6 cellular contexts compared by ENCODE assay signal in the genomic region with DNA sequence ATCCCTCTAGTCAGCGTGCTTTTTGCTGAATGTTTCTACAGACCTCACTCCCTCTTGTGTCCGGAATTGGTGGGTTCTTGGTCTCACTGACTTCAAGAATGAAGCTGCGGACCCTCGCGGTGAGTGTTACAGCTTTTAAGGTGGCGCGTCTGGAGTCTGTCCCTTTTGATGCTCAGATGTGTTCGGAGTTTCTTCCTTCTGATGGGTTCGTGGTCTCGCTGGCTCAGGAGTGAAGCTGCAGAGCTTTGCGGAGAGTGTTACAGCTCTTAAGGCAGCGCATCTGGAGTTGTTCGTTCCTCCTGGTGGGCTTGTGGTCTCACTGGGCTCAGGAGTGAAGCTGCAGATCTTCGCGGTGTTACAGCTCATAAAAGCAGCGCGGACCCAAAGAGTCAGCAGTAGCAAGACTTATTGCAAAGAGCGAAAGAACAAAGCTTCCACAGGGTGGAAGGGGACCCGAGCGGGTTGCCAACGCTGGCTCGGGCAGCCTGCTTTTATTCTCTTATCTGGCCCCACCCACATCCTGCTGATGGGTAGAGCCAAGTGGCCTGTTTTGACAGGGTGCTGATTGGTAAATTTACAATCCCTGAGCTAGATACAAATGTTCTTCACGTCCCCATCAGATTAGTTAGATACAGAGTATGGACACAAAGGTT. TPM values are rescaled to one million over a fixed set of nuclear protein-coding genes. Genes with fewer than 3 reads are reported as not detected.
"Had no signal": no experiment of that assay in that cellular context is flagged by ENCODE, and none has a peak within 500 bp of the region (broad histone marks: within the 10 kb centered on the region; RNA-seq: fewer than 3 reads in every experiment).

No MANE protein-coding gene starts in this region.

RNA-seq across cellular contexts. Expression of a gene that starts 8.5 kb away (rescaled TPM):
- polyA plus RNA-seq: fibroblast of lung, foreskin keratinocyte had no signal

RNA-seq across cellular contexts. Expression of a gene that starts 48.5 kb away (rescaled TPM):
- total RNA-seq: ascending aorta, fibroblast of lung, neural crest cell, osteoblast, skeletal muscle tissue had no signal
- polyA plus RNA-seq: fibroblast of lung had no signal
